Comparison of ENCODE assay signal across 37 cellular contexts in genomic region chr1:29893806-29894205, GRCh38.
"Had no signal": no experiment of that assay in that cellular context is flagged by ENCODE, and none has a peak within 500 bp of the region (broad histone marks: within the 10 kb centered on the region; RNA-seq: fewer than 3 reads in every experiment).

No MANE protein-coding gene starts in this region.

- H3K9me3 ChIP-seq: adrenal gland, body of pancreas, breast epithelium had no signal

- H3K36me3 ChIP-seq: adrenal gland, brain microvascular endothelial cell, breast epithelium had no signal

- H3K9me3 Mint-ChIP-seq: activated B cell treated with CpG ODN at 0.5 μM for 24 hours; activated CD4-positive, alpha-beta memory T cell treated with anti-CD3 and anti-CD28 coated beads for 36 hours; activated CD4-positive, alpha-beta T cell treated with anti-CD3 and anti-CD28 coated beads, Interleukin-2, amount 10 ng/mL, durations not matched to agents 24 days and 14 days; activated CD8-positive, alpha-beta T cell treated with anti-CD3 and anti-CD28 coated beads for 36 hours; activated naive CD4-positive, alpha-beta T cell treated with anti-CD3 and anti-CD28 coated beads for 36 hours; activated naive CD4-positive, alpha-beta T cell treated with anti-CD3 and anti-CD28 coated beads, Interleukin-2, amount 50 U/mL, for 72 hours; activated naive CD8-positive, alpha-beta T cell treated with anti-CD3 and anti-CD28 coated beads for 36 hours; activated T-cell treated with anti-CD3 and anti-CD28 coated beads, Interleukin-2, amount 50 U/mL, for 4 hours; activated T-cell treated with anti-CD3 and anti-CD28 coated beads, Interleukin-2, amount 50 U/mL, for 72 hours; activated T-helper 1 cell treated with anti-CD3 and anti-CD28 coated beads, Interleukin-12 subunit alpha, Interleukin-12 subunit beta, Interleukin-2, Interleukin-4 antibody, amounts not matched to agents 30 ng/mL and 10 ng/mL and 1 ng/mL, durations not matched to agents 14 hours and 24 hours and 36 hours; activated T-helper 17 cell treated with anti-CD3 and anti-CD28 coated beads, Interleukin-2, amount 50 U/mL, for 72 hours; central memory CD8-positive, alpha-beta T cell; T-helper 1 cell treated with Interleukin-12 subunit alpha and Interleukin-12 subunit beta and Interleukin-4 antibody, amounts not matched to agents 30 μg/mL and 1 μg/mL, for 36 hours; T-helper 2 cell treated with Interferon-gamma antibody and Interleukin-4, amounts not matched to agents 5 μg/mL and 100 μg/mL, for 36 hours had no signal

- ATAC-seq: activated CD4-positive, alpha-beta T cell treated with anti-CD3 and anti-CD28 coated beads for 36 hours; activated CD8-positive, alpha-beta T cell treated with anti-CD3 and anti-CD28 coated beads for 36 hours; activated naive CD4-positive, alpha-beta T cell treated with anti-CD3 and anti-CD28 coated beads, Interleukin-2, amount 50 U/mL, for 72 hours; activated T-cell treated with anti-CD3 and anti-CD28 coated beads, Interleukin-2, amount 50 U/mL, for 4 hours; activated T-cell treated with anti-CD3 and anti-CD28 coated beads, Interleukin-2, amount 50 U/mL, for 72 hours; activated T-helper 17 cell treated with anti-CD3 and anti-CD28 coated beads, Interleukin-2, amount 50 U/mL, for 72 hours; body of pancreas had no signal

- H3K4me3 Mint-ChIP-seq: activated B cell treated with CpG ODN at 0.5 μM for 24 hours; activated CD4-positive, alpha-beta memory T cell treated with anti-CD3 and anti-CD28 coated beads for 36 hours; activated CD4-positive, alpha-beta T cell treated with anti-CD3 and anti-CD28 coated beads for 36 hours; activated CD4-positive, alpha-beta T cell treated with anti-CD3 and anti-CD28 coated beads, Interleukin-2, amount 10 ng/mL, durations not matched to agents 24 days and 14 days; activated CD8-positive, alpha-beta T cell treated with anti-CD3 and anti-CD28 coated beads for 36 hours; activated naive CD4-positive, alpha-beta T cell treated with anti-CD3 and anti-CD28 coated beads for 36 hours; activated naive CD8-positive, alpha-beta T cell treated with anti-CD3 and anti-CD28 coated beads for 36 hours; activated T-cell treated with anti-CD3 and anti-CD28 coated beads, Interleukin-2, amount 50 U/mL, for 4 hours; activated T-cell treated with anti-CD3 and anti-CD28 coated beads, Interleukin-2, amount 50 U/mL, for 72 hours; activated T-helper 1 cell treated with anti-CD3 and anti-CD28 coated beads, Interleukin-12 subunit alpha, Interleukin-12 subunit beta, Interleukin-2, Interleukin-4 antibody, amounts not matched to agents 30 ng/mL and 10 ng/mL and 1 ng/mL, durations not matched to agents 14 hours and 24 hours and 36 hours; activated T-helper 17 cell treated with anti-CD3 and anti-CD28 coated beads, Interleukin-2, amount 50 U/mL, for 72 hours; central memory CD8-positive, alpha-beta T cell; T-helper 1 cell treated with Interleukin-12 subunit alpha and Interleukin-12 subunit beta and Interleukin-4 antibody, amounts not matched to agents 30 μg/mL and 1 μg/mL, for 36 hours; T-helper 2 cell treated with Interferon-gamma antibody and Interleukin-4, amounts not matched to agents 5 μg/mL and 100 μg/mL, for 36 hours had no signal

- H3K4me1 Mint-ChIP-seq: activated B cell treated with CpG ODN at 0.5 μM for 24 hours; activated CD4-positive, alpha-beta T cell treated with anti-CD3 and anti-CD28 coated beads for 36 hours; activated CD4-positive, alpha-beta T cell treated with anti-CD3 and anti-CD28 coated beads, Interleukin-2, amount 10 ng/mL, durations not matched to agents 24 days and 14 days; activated naive CD8-positive, alpha-beta T cell treated with anti-CD3 and anti-CD28 coated beads for 36 hours; activated T-helper 17 cell treated with anti-CD3 and anti-CD28 coated beads, Interleukin-2, amount 50 U/mL, for 72 hours; central memory CD8-positive, alpha-beta T cell had no signal

- DNase-seq: activated B cell treated with CpG ODN at 0.5 μM for 24 hours; activated CD4-positive, alpha-beta memory T cell treated with anti-CD3 and anti-CD28 coated beads for 36 hours; activated CD4-positive, alpha-beta T cell treated with anti-CD3 and anti-CD28 coated beads for 36 hours; activated CD4-positive, alpha-beta T cell treated with anti-CD3 and anti-CD28 coated beads, Interleukin-2, amount 10 ng/mL, durations not matched to agents 24 days and 14 days; activated CD4-positive, alpha-beta T cell treated with anti-CD3 and anti-CD28 coated beads, Interleukin-2, amount 50 U/mL, for 1 hour; activated CD4-positive, alpha-beta T cell treated with anti-CD3 and anti-CD28 coated beads, Interleukin-2, amount 50 U/mL, for 4 hours; activated CD4-positive, CD25-positive, alpha-beta regulatory T cell treated with anti-CD3 and anti-CD28 coated beads, Interleukin-2, amount 50 U/mL, for 72 hours; activated CD8-positive, alpha-beta memory T cell treated with anti-CD3 and anti-CD28 coated beads, Interleukin-2, amount 50 U/mL, for 4 hours; activated CD8-positive, alpha-beta T cell treated with anti-CD3 and anti-CD28 coated beads for 36 hours; activated effector memory CD4-positive, alpha-beta T cell treated with anti-CD3 and anti-CD28 coated beads, Interleukin-2, amount 50 U/mL, for 16 hours; activated gamma-delta T cell treated with Interleukin-2 at 50 U/mL for 16 hours; activated naive CD4-positive, alpha-beta T cell; activated naive CD4-positive, alpha-beta T cell treated with anti-CD3 and anti-CD28 coated beads for 36 hours; activated naive CD4-positive, alpha-beta T cell treated with anti-CD3 and anti-CD28 coated beads, Interleukin-2, amount 50 U/mL, for 16 hours; activated naive CD8-positive, alpha-beta T cell treated with anti-CD3 and anti-CD28 coated beads for 36 hours; activated T-cell treated with anti-CD3 and anti-CD28 coated beads for 4 hours; activated T-cell treated with anti-CD3 and anti-CD28 coated beads, Interleukin-2, amount 50 U/mL, for 1 hour; activated T-cell treated with anti-CD3 and anti-CD28 coated beads, Interleukin-2, amount 50 U/mL, for 4 hours; activated T-cell treated with anti-CD3 and anti-CD28 coated beads, Interleukin-2, amount 50 U/mL, for 72 hours; amniotic stem cell; aorta; body of pancreas; brain microvascular endothelial cell; caudate nucleus; SW 1271; T-helper 1 cell; T-helper 2 cell; T-helper 9 cell had no signal

- H3K27ac ChIP-seq: adrenal gland, body of pancreas, brain microvascular endothelial cell, breast epithelium, VCaP had no signal

- H3K27ac Mint-ChIP-seq: activated B cell treated with CpG ODN at 0.5 μM for 24 hours; activated CD4-positive, alpha-beta memory T cell treated with anti-CD3 and anti-CD28 coated beads for 36 hours; activated CD4-positive, alpha-beta T cell treated with anti-CD3 and anti-CD28 coated beads for 36 hours; activated CD4-positive, alpha-beta T cell treated with anti-CD3 and anti-CD28 coated beads, Interleukin-2, amount 10 ng/mL, durations not matched to agents 24 days and 14 days; activated CD8-positive, alpha-beta T cell treated with anti-CD3 and anti-CD28 coated beads for 36 hours; activated naive CD4-positive, alpha-beta T cell treated with anti-CD3 and anti-CD28 coated beads for 36 hours; activated naive CD4-positive, alpha-beta T cell treated with anti-CD3 and anti-CD28 coated beads, Interleukin-2, amount 50 U/mL, for 72 hours; activated naive CD8-positive, alpha-beta T cell treated with anti-CD3 and anti-CD28 coated beads for 36 hours; activated T-cell treated with anti-CD3 and anti-CD28 coated beads, Interleukin-2, amount 50 U/mL, for 72 hours; activated T-helper 1 cell treated with anti-CD3 and anti-CD28 coated beads, Interleukin-12 subunit alpha, Interleukin-12 subunit beta, Interleukin-2, Interleukin-4 antibody, amounts not matched to agents 30 ng/mL and 10 ng/mL and 1 ng/mL, durations not matched to agents 14 hours and 24 hours and 36 hours; activated T-helper 17 cell treated with anti-CD3 and anti-CD28 coated beads, Interleukin-2, amount 50 U/mL, for 72 hours; T-helper 1 cell treated with Interleukin-12 subunit alpha and Interleukin-12 subunit beta and Interleukin-4 antibody, amounts not matched to agents 30 μg/mL and 1 μg/mL, for 36 hours; T-helper 2 cell treated with Interferon-gamma antibody and Interleukin-4, amounts not matched to agents 5 μg/mL and 100 μg/mL, for 36 hours had no signal

- H3K4me1 ChIP-seq: adrenal gland, body of pancreas, breast epithelium had no signal

- H3K4me3 ChIP-seq: adrenal gland, body of pancreas, breast epithelium had no signal

- H3K36me3 Mint-ChIP-seq: activated CD4-positive, alpha-beta memory T cell treated with anti-CD3 and anti-CD28 coated beads for 36 hours; activated naive CD4-positive, alpha-beta T cell treated with anti-CD3 and anti-CD28 coated beads, Interleukin-2, amount 50 U/mL, for 72 hours; activated naive CD8-positive, alpha-beta T cell treated with anti-CD3 and anti-CD28 coated beads for 36 hours had no signal

- H3K27me3 ChIP-seq: body of pancreas, brain microvascular endothelial cell had no signal
